17 cellular contexts compared by ENCODE assay signal in the genomic region with DNA sequence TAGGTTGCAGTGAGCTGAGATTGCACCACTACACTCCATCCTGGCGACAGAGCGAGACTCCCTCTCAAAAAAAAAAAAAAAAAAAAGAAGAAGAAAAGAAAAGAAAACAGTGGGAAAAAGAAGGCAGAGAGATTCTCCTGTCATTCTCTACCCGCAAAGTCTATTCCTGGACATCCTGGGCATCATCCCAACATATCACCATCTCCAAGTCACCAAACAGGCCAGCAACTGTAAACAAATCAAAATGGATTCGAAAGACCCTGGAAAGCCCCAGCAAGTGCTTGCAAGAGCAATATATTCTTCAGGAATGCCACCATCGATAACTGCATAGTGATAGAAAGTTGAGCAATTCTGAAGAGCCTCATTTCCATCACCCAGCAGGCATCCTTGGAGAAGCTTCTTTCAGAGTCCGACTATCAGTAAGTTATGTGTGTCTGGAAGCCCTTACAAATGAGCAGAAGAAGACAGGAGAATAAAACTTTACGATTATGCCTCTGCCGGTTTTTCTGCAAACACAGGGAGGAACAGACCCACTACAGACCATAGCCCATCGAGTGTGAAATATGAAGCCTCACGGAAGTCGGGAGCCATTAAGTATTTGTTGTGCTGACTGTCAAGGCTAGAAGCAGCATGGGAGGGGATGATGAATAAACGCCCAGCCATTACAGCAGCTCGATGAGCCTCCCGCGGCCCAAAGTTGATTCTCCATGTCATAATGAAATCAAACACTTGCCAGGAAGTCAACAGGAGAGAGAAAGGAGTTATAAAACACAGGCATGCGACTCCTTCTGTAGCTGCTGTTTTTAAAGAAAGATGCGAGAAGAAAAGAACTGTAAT.
DNase-seq lines count a peak whose midpoint lies in the region; ATAC-seq, FAIRE-seq and TF ChIP-seq lines count a peak whose summit lies in the region.
"Had no signal": no experiment of that assay in that cellular context is flagged by ENCODE, and none has a peak within 500 bp of the region (broad histone marks: within the 10 kb centered on the region; RNA-seq: fewer than 3 reads in every experiment).

No MANE protein-coding gene starts in this region.

- no peak for ATAC-seq in T-cell (replicated peaks in 1 of 4)
- ATAC-seq in GM21786 (IDR thresholded peaks at IDR 0.05; ENCODE audit: unreplicated experiment): no peak

- peaks cover 23 to 45% of the 10 kb centered on the region in 2 donors for H3K27me3 Mint-ChIP-seq in T-cell
- peaks cover 7 to 15% (median 9%) of the 10 kb centered on the region in 3 donors for H3K27me3 Mint-ChIP-seq in CD14-positive monocyte (ENCODE audit: low read depth in 3 of 3)

- FAIRE-seq in keratinocyte (lab: Jason Lieb, UNC): no peak

- H3K9ac ChIP-seq in OCI-LY3 (ENCODE audit: low read length): no peak overlapping the region
- no peak overlapping the region for H3K9ac ChIP-seq in keratinocyte (ENCODE audit: control insufficient read depth, extremely low read depth, insufficient read depth, low read length)

- POLR2A ChIA-PET in T-cell (lab: Charles Lee): no interaction called here

- H3K4me1 ChIP-seq in OCI-LY3 (ENCODE audit: low read length): peaks cover 17% of the 10 kb centered on the region
- H3K4me1 ChIP-seq in keratinocyte (ENCODE audit: control insufficient read depth, extremely low read depth, insufficient read depth, low read length): no peaks in the 10 kb centered on the region

- H4K20me1 ChIP-seq in OCI-LY3 (ENCODE audit: insufficient read depth, low read length) (no peaks in the 10 kb centered on the region), keratinocyte (ENCODE audit: control insufficient read depth, extremely low read depth, insufficient read depth, low read length) (no peaks in the 10 kb centered on the region)

- H3K4me3 ChIP-seq in OCI-LY3 (ENCODE audit: low read length): no peak overlapping the region
- no peak overlapping the region for H3K4me3 ChIP-seq in keratinocyte (ENCODE audit: control insufficient read depth in 2 of 3, extremely low read depth in 1 of 3, insufficient read depth in 2 of 3, low read depth in 1 of 3, low read length in 3 of 3)
- H3K4me3 ChIP-seq: heart right ventricle had no signal

- H3K27ac Mint-ChIP-seq in T-cell (no peak overlapping the region), CD14-positive monocyte (no peak overlapping the region)
- H3K27ac Mint-ChIP-seq: activated T-cell treated with anti-CD3 and anti-CD28 coated beads, Interleukin-2, amount 50 U/mL, for 24 hours; progenitor cell of endocrine pancreas had no signal

- no peaks in the 10 kb centered on the region for H3K9me3 ChIP-seq in OCI-LY3 (ENCODE audit: insufficient read depth, low read length)
- no peaks in the 10 kb centered on the region for H3K9me3 ChIP-seq in keratinocyte (ENCODE audit: control insufficient read depth, low read depth, low read length)
- H3K9me3 ChIP-seq: heart right ventricle had no signal

- CTCF ChIA-PET in T-cell (lab: Charles Lee): no interaction called here

- H3K36me3 Mint-ChIP-seq in T-cell (no peaks in the 10 kb centered on the region), CD14-positive monocyte (no peaks in the 10 kb centered on the region)

- H3K79me2 ChIP-seq in OCI-LY3 (ENCODE audit: low read length): no peaks in the 10 kb centered on the region
- H3K79me2 ChIP-seq in keratinocyte (ENCODE audit: control insufficient read depth, insufficient read depth, low read length): no peaks in the 10 kb centered on the region

- H3K4me1 Mint-ChIP-seq in T-cell (peaks cover 0 to 5% (median 0%) of the 10 kb centered on the region in 3 donors), CD14-positive monocyte (no peaks in the 10 kb centered on the region)

- H3K9me1 ChIP-seq in keratinocyte (ENCODE audit: control insufficient read depth, extremely low read depth, insufficient read depth, low read length): no peaks in the 10 kb centered on the region

- H2AFZ ChIP-seq in OCI-LY3 (ENCODE audit: low read depth, low read length) (peak overlapping the region; percentile 13; the same call in 1 of the 2 replicates), keratinocyte (ENCODE audit: control insufficient read depth, low read length) (no peak overlapping the region)

- H3K36me3 ChIP-seq in OCI-LY3 (replicated peaks; ENCODE audit: low read depth, low read length): no peaks in the 10 kb centered on the region
- H3K36me3 ChIP-seq in keratinocyte (ENCODE audit: control insufficient read depth in 2 of 2, extremely low read depth in 1 of 2, insufficient read depth in 2 of 2, low read length in 2 of 2): no peaks in the 10 kb centered on the region
- H3K36me3 ChIP-seq: heart right ventricle had no signal

- TF ChIP-seq CTCF in OCI-LY3 (IDR thresholded peaks at IDR 0.05; ENCODE audit: low read depth, low read length) (no peak), keratinocyte (optimal IDR thresholded peaks at IDR 0.05 in 1 of 3, IDR thresholded peaks at IDR 0.05 in 1 of 3, conservative IDR thresholded peaks at IDR 0.05 in 1 of 3; ENCODE audit: extremely low read depth in 1 of 3, insufficient read depth in 2 of 3, low read length in 3 of 3) (no peak), CD14-positive monocyte (IDR thresholded peaks at IDR 0.05) (no peak)

- dilution Hi-C loops in keratinocyte (cut with MboI; ENCODE audit: extremely low pct_ligation_motif_present, low sequenced_read_pairs): no loop called here

- no peak overlapping the region for H3K27ac ChIP-seq in OCI-LY3 (ENCODE audit: low read length)
- H3K27ac ChIP-seq in keratinocyte (ENCODE audit: control insufficient read depth, insufficient read depth, low read length): no peak overlapping the region
- H3K27ac ChIP-seq: heart right ventricle had no signal

- H3K27me3 ChIP-seq in OCI-LY3 (ENCODE audit: low read depth, low read length) (peaks cover 22% of the 10 kb centered on the region), keratinocyte (ENCODE audit: control insufficient read depth, extremely low read depth, insufficient read depth, low read length) (peaks cover 39% of the 10 kb centered on the region)

- intact Hi-C loops in CD14-positive monocyte (cut with micrococcal nuclease): no loop called here

- peak; percentile 17 for DNase-seq in COLO668 (lab: John Stamatoyannopoulos, UW; ENCODE audit: unreplicated experiment)
- peak; percentile 68 for DNase-seq in NCI-H1105 treated with DMSO at 0.1 percent for 48 hours (lab: John Stamatoyannopoulos, UW)
- no peak for DNase-seq in keratinocyte (ENCODE audit: low read depth, low spot score)
- no peak for DNase-seq in T-cell
- no peak for DNase-seq in activated effector memory CD4-positive, alpha-beta T cell treated with anti-CD3 and anti-CD28 coated beads, Interleukin-2, amount 50 U/mL, for 16 hours
- no peak for DNase-seq in CD14-positive monocyte (ENCODE audit: low spot score)
- DNase-seq: activated CD4-positive, alpha-beta T cell treated with anti-CD3 and anti-CD28 coated beads for 1 hour; activated T-cell treated with anti-CD3 and anti-CD28 coated beads, Interleukin-2, amount 50 U/mL, for 24 hours; aorta; effector CD8-positive, alpha-beta T cell; GDM1; heart right ventricle; stimulated activated naive CD4-positive, alpha-beta T cell; SW 1271 had no signal

- no peak overlapping the region for H3K4me3 Mint-ChIP-seq in T-cell
- no peak overlapping the region for H3K4me3 Mint-ChIP-seq in CD14-positive monocyte
- H3K4me3 Mint-ChIP-seq: activated T-cell treated with anti-CD3 and anti-CD28 coated beads, Interleukin-2, amount 50 U/mL, for 24 hours had no signal

- H3K4me2 ChIP-seq in OCI-LY3 (ENCODE audit: low read length): no peak overlapping the region
- H3K4me2 ChIP-seq in keratinocyte (ENCODE audit: control insufficient read depth, extremely low read depth, insufficient read depth, low read depth, low read length): peak overlapping the region; percentile 2

- H3K9me3 Mint-ChIP-seq in T-cell (no peaks in the 10 kb centered on the region), CD14-positive monocyte (peaks cover 0 to 2% (median 0%) of the 10 kb centered on the region in 7 donors)
- H3K9me3 Mint-ChIP-seq: activated T-cell treated with anti-CD3 and anti-CD28 coated beads, Interleukin-2, amount 50 U/mL, for 24 hours had no signal

Comparison
In these comparisons a context has a peak if more than half of its experiments do, and no peak if none do; other contexts are left out.
1. DNase-seq: peak in COLO668 (single experiment) and NCI-H1105 treated with DMSO at 0.1 percent for 48 hours (single experiment); none in keratinocyte (single experiment), T-cell (0 of 34), activated effector memory CD4-positive, alpha-beta T cell treated with anti-CD3 and anti-CD28 coated beads, Interleukin-2, amount 50 U/mL, for 16 hours (single experiment) and CD14-positive monocyte (single experiment).